In the genomic region with DNA sequence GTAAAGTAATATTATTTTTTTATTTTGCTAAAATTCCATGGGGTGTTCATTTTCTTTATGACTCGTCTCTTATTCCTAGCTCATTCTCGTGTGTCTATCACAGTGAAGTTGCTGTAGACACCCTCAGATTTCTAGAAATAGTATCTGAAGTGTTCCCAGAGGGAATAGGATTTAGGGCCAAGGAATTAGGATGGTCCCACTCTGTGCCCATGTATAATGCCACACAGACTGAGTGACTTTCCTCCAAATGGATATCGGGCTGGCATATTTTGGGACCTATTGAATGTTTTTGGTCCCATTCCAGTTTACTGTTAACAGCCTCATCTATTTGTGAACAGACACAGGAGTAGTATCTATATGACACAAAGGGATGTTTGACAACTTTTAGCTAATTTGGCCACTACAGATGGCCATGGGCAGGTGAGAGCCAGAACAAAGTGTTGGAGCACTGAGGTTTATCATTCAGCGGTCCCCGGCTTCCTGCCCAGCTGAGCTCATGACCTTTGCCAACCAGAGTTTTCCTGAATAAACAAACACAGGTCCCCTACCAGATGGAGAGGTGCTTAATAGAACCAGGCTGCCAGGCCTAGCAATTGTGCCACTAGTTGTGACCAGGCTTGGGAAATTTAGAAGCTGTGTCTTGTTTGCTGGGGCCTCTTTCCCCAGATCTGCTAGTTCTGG, we compare ENCODE assay signal across 18 cellular contexts. TPM values are rescaled to one million over a fixed set of nuclear protein-coding genes. Genes with fewer than 3 reads are reported as not detected.
DNase-seq lines count a peak whose midpoint lies in the region; ATAC-seq, FAIRE-seq and TF ChIP-seq lines count a peak whose summit lies in the region.
"Had no signal": no experiment of that assay in that cellular context is flagged by ENCODE, and none has a peak within 500 bp of the region (broad histone marks: within the 10 kb centered on the region; RNA-seq: fewer than 3 reads in every experiment).

No MANE protein-coding gene starts in this region.

- intact Hi-C loops in endothelial cell of umbilical vein (cut with micrococcal nuclease): loop anchor here (2.0 to 5.0 kb wide), 2 partner anchors 17 to 93 kb away; no protein-coding TSS in a partner anchor

- H2BK5ac ChIP-seq in neuronal stem cell (ENCODE audit: low read length): no peak overlapping the region

- H2BK15ac ChIP-seq in neuronal stem cell (ENCODE audit: low read length): no peak overlapping the region

- H3K9me3 ChIP-seq in A549: no peaks in the 10 kb centered on the region
- H3K9me3 ChIP-seq in endothelial cell of umbilical vein (replicated peaks; ENCODE audit: control insufficient read depth, insufficient read depth, low read length): no peaks in the 10 kb centered on the region
- no peaks in the 10 kb centered on the region for H3K9me3 ChIP-seq in neuronal stem cell (replicated peaks in 1 of 2; ENCODE audit: control insufficient read depth in 2 of 2, insufficient read depth in 1 of 2, low read depth in 1 of 2, low read length in 2 of 2)
- H3K9me3 ChIP-seq: psoas muscle, transverse colon had no signal

- H3K27ac ChIP-seq in A549 (peak overlapping the region in 1 of 2 experiments; percentile 3; a peak in 1 of 6 replicates), endothelial cell of umbilical vein (ENCODE audit: insufficient read depth, low read depth, low read length) (peak overlapping the region; percentile 51), neuronal stem cell (replicated peaks; ENCODE audit: low read length) (no peak overlapping the region)
- H3K27ac ChIP-seq: hepatocyte, psoas muscle had no signal

- H2AFZ ChIP-seq in endothelial cell of umbilical vein (ENCODE audit: low read depth, low read length) (no peak overlapping the region), neuronal stem cell (ENCODE audit: low read length) (no peak overlapping the region)
- H2AFZ ChIP-seq: hepatocyte had no signal

- TF ChIP-seq CTCF in A549 (IDR thresholded peaks at IDR 0.05) (no peak), endothelial cell of umbilical vein (IDR thresholded peaks at IDR 0.05; ENCODE audit: extremely low read depth in 1 of 2, insufficient read depth in 1 of 2, low read depth in 1 of 2, low read length in 2 of 2) (no peak)

- H3K9ac ChIP-seq in endothelial cell of umbilical vein (replicated peaks; ENCODE audit: extremely low read depth, insufficient read depth, low read length) (no peak overlapping the region), neuronal stem cell (ENCODE audit: low read depth, low read length, poor library complexity) (no peak overlapping the region)

- H3K79me2 ChIP-seq in endothelial cell of umbilical vein (ENCODE audit: control insufficient read depth, insufficient read depth, low read length): peaks cover 95% of the 10 kb centered on the region

- CTCF ChIA-PET in A549 (lab: Yijun Ruan, JAX) (interaction anchor here (0.7 kb wide), 1 partner anchor 11 kb away, joined by 3 read pairs; no protein-coding TSS in a partner anchor), endothelial cell of umbilical vein (lab: Charles Lee) (interaction anchor here (0.8 to 1.8 kb wide), 10 partner anchors 9 to 154 kb away, joined by 3 to 9 read pairs (median 4); no protein-coding TSS in a partner anchor)

- H3K79me1 ChIP-seq in neuronal stem cell (ENCODE audit: low read depth, low read length): peaks cover 2% of the 10 kb centered on the region

- WGBS in A549 (ENCODE audit: missing lambda C conversion rate): 81% methylated on average over 5 of the region's 5 CpGs
- no CpG with 5 or more reads among the region's 5 CpGs for WGBS in neuronal stem cell (ENCODE audit: extremely low coverage in 2 of 2, insufficient read length in 2 of 2, insufficient replicate concordance in 1 of 2), 2 donors

- no peak for TF ChIP-seq RAD21 in A549 (conservative IDR thresholded peaks at IDR 0.05 in 1 of 2, IDR thresholded peaks at IDR 0.05 in 1 of 2)

- no peak overlapping the region for H2AK5ac ChIP-seq in neuronal stem cell (ENCODE audit: low read depth, low read length)

- no peak overlapping the region for H3K4me3 ChIP-seq in A549
- H3K4me3 ChIP-seq in endothelial cell of umbilical vein (replicated peaks in 1 of 3; ENCODE audit: insufficient read depth in 1 of 3, low read depth in 1 of 3, low read length in 3 of 3): no peak overlapping the region
- no peak overlapping the region for H3K4me3 ChIP-seq in neuronal stem cell (ENCODE audit: low read length in 2 of 2)
- H3K4me3 ChIP-seq: hepatocyte, psoas muscle, transverse colon had no signal

- H3K4me1 ChIP-seq in A549 (peaks cover 73% of the 10 kb centered on the region), endothelial cell of umbilical vein (ENCODE audit: control insufficient read depth, extremely low read depth, insufficient read depth, low read length) (peaks cover 51% of the 10 kb centered on the region), neuronal stem cell (ENCODE audit: control insufficient read depth in 2 of 2, insufficient read depth in 1 of 2, low read depth in 1 of 2, low read length in 2 of 2) (peaks cover 14 to 25% of the 10 kb centered on the region in 2 donors)
- H3K4me1 ChIP-seq: psoas muscle had no signal

- H3K4ac ChIP-seq in neuronal stem cell (ENCODE audit: low read length): no peak overlapping the region

- no peak for ATAC-seq in A549
- ATAC-seq in GM19397 (IDR thresholded peaks at IDR 0.05; ENCODE audit: unreplicated experiment): no peak
- no peak for ATAC-seq in GM18498 (IDR thresholded peaks at IDR 0.05; ENCODE audit: unreplicated experiment)
- ATAC-seq: esophagus mucosa, psoas muscle had no signal

- no peak overlapping the region for H4K91ac ChIP-seq in neuronal stem cell (ENCODE audit: low read depth, low read length, poor library complexity)

- H3K27me3 ChIP-seq in endothelial cell of umbilical vein (ENCODE audit: control insufficient read depth in 2 of 2, insufficient read depth in 2 of 2, low read length in 2 of 2) (no peaks in the 10 kb centered on the region), neuronal stem cell (ENCODE audit: control insufficient read depth in 3 of 3, insufficient read depth in 3 of 3, low read depth in 1 of 3, low read length in 3 of 3) (no peaks in the 10 kb centered on the region)
- H3K27me3 ChIP-seq: hepatocyte, transverse colon had no signal

- H3K23ac ChIP-seq in neuronal stem cell (ENCODE audit: low read depth, low read length, poor library complexity): no peak overlapping the region

- no peak overlapping the region for H4K8ac ChIP-seq in neuronal stem cell (ENCODE audit: low read depth, low read length)

- TF ChIP-seq POLR2A in A549 (IDR thresholded peaks at IDR 0.05; ENCODE audit: low read length) (no peak), endothelial cell of umbilical vein (IDR thresholded peaks at IDR 0.05; ENCODE audit: low read depth, low read length) (peak; percentile 14)

- BruUV-seq in endothelial cell of umbilical vein (replicated peaks; lab: Mats Ljungman, UMichigan): no TSS peak

- FAIRE-seq in A549 (lab: Jason Lieb, UNC) (no peak), endothelial cell of umbilical vein (lab: Jason Lieb, UNC) (peak; percentile 85)

- peak overlapping the region; percentile 13; the same call in 1 of the 3 replicates for H3K4me2 ChIP-seq in A549
- peak overlapping the region; percentile 49 for H3K4me2 ChIP-seq in endothelial cell of umbilical vein (ENCODE audit: insufficient read depth, low read length)
- no peak overlapping the region for H3K4me2 ChIP-seq in neuronal stem cell (ENCODE audit: insufficient read depth, low read length, poor library complexity, severe bottlenecking)
- H3K4me2 ChIP-seq: hepatocyte had no signal

- no peaks in the 10 kb centered on the region for H4K20me1 ChIP-seq in endothelial cell of umbilical vein (replicated peaks; ENCODE audit: control insufficient read depth, extremely low read depth, insufficient read depth, low read length)

- peaks cover 2% of the 10 kb centered on the region for H3K9me1 ChIP-seq in endothelial cell of umbilical vein (replicated peaks; ENCODE audit: control insufficient read depth, extremely low read depth, insufficient read depth, low read length)

- H3K36me3 ChIP-seq in endothelial cell of umbilical vein (ENCODE audit: control insufficient read depth in 2 of 2, extremely low read depth in 1 of 2, insufficient read depth in 2 of 2, low read length in 2 of 2) (peaks cover 3 to 16% of the 10 kb centered on the region in 2 experiments), neuronal stem cell (replicated peaks in 1 of 2; ENCODE audit: control insufficient read depth in 2 of 2, insufficient read depth in 2 of 2, low read length in 2 of 2) (peaks cover 0 to 97% of the 10 kb centered on the region in 2 donors)
- H3K36me3 ChIP-seq: transverse colon had no signal

- H2BK12ac ChIP-seq in neuronal stem cell (ENCODE audit: low read length): no peak overlapping the region

- H3K14ac ChIP-seq in neuronal stem cell (ENCODE audit: low read length): no peak overlapping the region

- TF ChIP-seq EP300 in A549 (IDR thresholded peaks at IDR 0.05): no peak

- dilution Hi-C loops in endothelial cell of umbilical vein (cut with MboI; ENCODE audit: extremely low pct_ligation_motif_present, low sequenced_read_pairs): no loop called here

- no peak overlapping the region for H2BK120ac ChIP-seq in neuronal stem cell (ENCODE audit: low read depth, low read length)

- POLR2A ChIA-PET in A549 (lab: Yijun Ruan, JAX) (no interaction called here), endothelial cell of umbilical vein (lab: Charles Lee) (no interaction called here)

- peak overlapping the region; percentile 29 for H3K18ac ChIP-seq in neuronal stem cell (ENCODE audit: low read length)

- DNase-seq in A549 (ENCODE audit: low read depth in 1 of 2, low spot score in 1 of 2) (no peak), NCI-H446 treated with DMSO at 0.1 percent for 48 hours (lab: John Stamatoyannopoulos, UW) (peak; percentile 19), endothelial cell of umbilical vein (ENCODE audit: low read depth, low spot score) (peak; percentile 89), neuronal stem cell (ENCODE audit: low spot score) (no peak), HK-2 (ENCODE audit: unreplicated experiment) (no peak), SKM-1 treated with dmso at 0.1 percent for 144 hours (lab: John Stamatoyannopoulos, UW; ENCODE audit: unreplicated experiment) (no peak)
- DNase-seq: activated CD4-positive, alpha-beta T cell treated with anti-CD3 and anti-CD28 coated beads for 1 hour; activated naive CD8-positive, alpha-beta T cell treated with anti-CD3 and anti-CD28 coated beads, Interleukin-2, amount 10 ng/mL, durations not matched to agents 7 days and 5 days; COR-L47; NCI-H187 treated with DMSO at 0.1 percent for 48 hours; NCI-H82; psoas muscle; stimulated activated CD4-positive, alpha-beta T cell treated with anti-CD3 and anti-CD28 coated beads, Interleukin-2, amount 100 ng/mL, for 24 hours; transverse colon had no signal

RNA-seq across cellular contexts. Expression of a gene that starts 46.9 kb away (rescaled TPM):
- 73.0 and 93.0 TPM in 2 replicates for polyA plus RNA-seq in A549 (2011; rRNA removed)
- 16.2 and 17.0 TPM in 2 replicates for polyA plus RNA-seq in A549 (2012; cell fraction: cytosol; rRNA removed)
- polyA plus RNA-seq in A549 (2012; cell fraction: nucleus; rRNA removed): 53.5 and 54.6 TPM in 2 replicates
- 37.1 to 49.1 TPM (median 40.2 TPM) in 3 replicates for polyA plus RNA-seq in A549 (2017; fragmentation: RNase III; extraction: RNeasy Plus Mini Kit Qiagen cat#74134 plus additional on column Dnase treatment)
- polyA minus RNA-seq in A549 (2011; rRNA and poly(A)+ RNA removed): 191 and 227 TPM in 2 replicates
- total RNA-seq in endothelial cell of umbilical vein: 262 and 263 TPM in 2 replicates
- polyA plus RNA-seq in endothelial cell of umbilical vein: 50.8 and 55.9 TPM in 2 replicates
- 38.6 and 41.2 TPM in 2 replicates for polyA plus RNA-seq in endothelial cell of umbilical vein (2011; cell fraction: cytosol; rRNA removed)
- 57.7 and 62.1 TPM in 2 replicates for polyA plus RNA-seq in endothelial cell of umbilical vein (2011; cell fraction: nucleus; rRNA removed)
- 61.2 and 80.8 TPM in 2 replicates for polyA plus RNA-seq in endothelial cell of umbilical vein (2012)
- polyA minus RNA-seq in endothelial cell of umbilical vein: 303 and 314 TPM in 2 replicates
- not detected for polyA minus RNA-seq in endothelial cell of umbilical vein (2011; cell fraction: cytosol; rRNA and poly(A)+ RNA removed)
- 184 and 190 TPM in 2 replicates for polyA minus RNA-seq in endothelial cell of umbilical vein (2011; cell fraction: nucleus; rRNA and poly(A)+ RNA removed)
- 46.3 TPM for polyA plus RNA-seq in neuronal stem cell (2013, experiment 1 of 2)
- 51.7 TPM for polyA plus RNA-seq in neuronal stem cell (2013, experiment 2 of 2)
- total RNA-seq: activated naive CD8-positive, alpha-beta T cell treated with anti-CD3 and anti-CD28 coated beads, Interleukin-2, amount 10 ng/mL, durations not matched to agents 7 days and 5 days had no signal

Comparison
In these comparisons a context has a peak if more than half of its experiments do, and no peak if none do; other contexts are left out.
1. DNase-seq: peak in NCI-H446 treated with DMSO at 0.1 percent for 48 hours (single experiment) and endothelial cell of umbilical vein (single experiment); none in A549 (0 of 2), neuronal stem cell (single experiment), HK-2 (single experiment) and SKM-1 treated with dmso at 0.1 percent for 144 hours (single experiment).